1 cellular context compared by ENCODE assay signal in genomic region chr15:52699457-52699856, GRCh38.
TF ChIP-seq lines count a peak whose summit lies in the region.

No MANE protein-coding gene starts in this region.

TF ChIP-seq in H1, 55 proteins besides CTCF, POLR2A, EP300 and RAD21:
- TF ChIP-seq EGR1 (IDR thresholded peaks at IDR 0.05; ENCODE audit: borderline replicate concordance, low read depth, low read length) (no peak), SIRT6 (IDR thresholded peaks at IDR 0.05; ENCODE audit: low read length) (no peak), GTF2F1 (IDR thresholded peaks at IDR 0.05; ENCODE audit: borderline replicate concordance, low read depth, low read length) (no peak)
